Comparison of ENCODE assay signal across 14 cellular contexts in the genomic region with DNA sequence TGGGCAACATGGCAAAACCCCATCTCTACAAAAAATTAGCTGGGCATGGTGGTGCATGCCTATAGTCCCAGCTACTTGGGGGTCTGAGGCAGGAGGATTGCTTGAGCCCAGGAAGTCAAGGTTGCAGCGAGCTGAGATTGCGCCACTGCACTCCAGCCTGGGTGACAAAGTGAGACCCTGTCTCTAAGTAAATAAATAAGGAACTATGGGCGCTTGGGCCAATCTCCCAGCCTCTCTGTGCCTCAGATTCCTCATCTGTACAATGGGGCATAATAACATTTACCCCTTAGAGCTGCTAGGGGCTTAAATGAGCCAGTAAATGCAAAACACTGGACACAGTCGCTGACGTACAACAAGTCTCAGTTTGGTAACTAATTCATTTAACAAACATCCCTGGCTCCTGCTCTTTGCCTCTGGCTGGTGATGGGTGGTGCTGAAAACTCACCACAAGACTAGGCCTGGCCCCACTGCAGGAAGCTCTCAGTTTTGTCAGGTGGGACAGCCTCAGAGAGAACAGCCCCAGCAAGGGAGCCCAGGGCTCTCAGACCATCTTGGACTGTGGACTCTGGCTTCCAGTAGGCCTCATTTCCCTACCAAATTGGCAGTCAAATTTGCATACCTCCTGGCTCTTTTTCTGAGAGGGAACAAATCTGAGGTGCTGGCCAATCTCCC. TPM values are rescaled to one million over a fixed set of nuclear protein-coding genes. Genes with fewer than 3 reads are reported as not detected.
DNase-seq lines count a peak whose midpoint lies in the region; ATAC-seq and TF ChIP-seq lines count a peak whose summit lies in the region.
"Had no signal": no experiment of that assay in that cellular context is flagged by ENCODE, and none has a peak within 500 bp of the region (broad histone marks: within the 10 kb centered on the region; RNA-seq: fewer than 3 reads in every experiment).

No MANE protein-coding gene starts in this region.

- H3K36me3 ChIP-seq in mucosa of descending colon (ENCODE audit: low read depth): no peaks in the 10 kb centered on the region
- H3K36me3 ChIP-seq: gastroesophageal sphincter, HAP-1, SJCRH30 had no signal

- H3K4me3 ChIP-seq in mucosa of descending colon: no peak overlapping the region
- H3K4me3 ChIP-seq: gastroesophageal sphincter, HAP-1, SJCRH30 had no signal

- TF ChIP-seq CTCF in GM20000 (IDR thresholded peaks at IDR 0.05; ENCODE audit: extremely low read depth, missing control alignments) (no peak), mucosa of descending colon (IDR thresholded peaks at IDR 0.05) (no peak)

- ATAC-seq in GM18907 (IDR thresholded peaks at IDR 0.05; ENCODE audit: unreplicated experiment) (peak; percentile 46), mucosa of descending colon (peak; percentile 67), HG03442 (IDR thresholded peaks at IDR 0.05; ENCODE audit: unreplicated experiment) (no peak), GM21737 (IDR thresholded peaks at IDR 0.05; ENCODE audit: unreplicated experiment) (no peak)
- ATAC-seq: gastroesophageal sphincter; natural killer cell treated with Interleukin-12 subunit alpha and Interleukin-12 subunit beta and Interleukin-15 and Interleukin-18, amount 100 ng/mL, for 72 hours had no signal

- no peaks in the 10 kb centered on the region for H3K9me3 ChIP-seq in mucosa of descending colon
- H3K9me3 ChIP-seq: gastroesophageal sphincter, HAP-1, SJCRH30 had no signal

- DNase-seq in GM20000 (ENCODE audit: low spot score) (peak; percentile 37), NCI-H1048 (lab: John Stamatoyannopoulos, UW) (peak; percentile 75), mucosa of descending colon (peak in 2 of 3 donors; percentile 24 to 60), occipital lobe (lab: John Stamatoyannopoulos, UW) (no peak)
- DNase-seq: endodermal cell, NCI-H1436 treated with DMSO at 0.1 percent for 48 hours, NCI-H82, SJCRH30 had no signal

- peaks cover 39% of the 10 kb centered on the region for H3K4me1 ChIP-seq in mucosa of descending colon (ENCODE audit: low read depth)
- H3K4me1 ChIP-seq: gastroesophageal sphincter had no signal

- intact Hi-C loops in mucosa of descending colon (cut with DNase I, micrococcal nuclease): no loop called here

RNA-seq across cellular contexts. Expression of gene TBC1D2B, which starts 6.3 kb away (rescaled TPM):
- total RNA-seq in mucosa of descending colon (10 to 100 TPM; 54.8 to 65.6 (median 57.0) TPM), occipital lobe (12.3 TPM)

RNA-seq across cellular contexts. Expression of gene SH2D7, which starts 8.5 kb away (rescaled TPM):
- 1 to 10 TPM; 1.9 to 2.8 (median 2.2) TPM for total RNA-seq in mucosa of descending colon
- total RNA-seq in occipital lobe: not detected
- total RNA-seq: endodermal cell; gastroesophageal sphincter; natural killer cell treated with Interleukin-12 subunit alpha and Interleukin-12 subunit beta and Interleukin-15 and Interleukin-18, amount 100 ng/mL, for 72 hours had no signal

RNA-seq across cellular contexts. Expression of gene CIB2, which starts 47.4 kb away (rescaled TPM):
- 10 to 100 TPM in 2 of 3 donors, 1 to 10 TPM in 1; 8.1 to 13.7 (median 10.9) TPM for total RNA-seq in mucosa of descending colon
- total RNA-seq in occipital lobe: 18.4 TPM

Comparison
In these comparisons a context has a peak if more than half of its experiments do, and no peak if none do; other contexts are left out.
1. ATAC-seq: peak in GM18907 (single experiment) and mucosa of descending colon (single experiment); none in HG03442 (single experiment) and GM21737 (single experiment).